1 cellular context compared by ENCODE assay signal in the genomic region with DNA sequence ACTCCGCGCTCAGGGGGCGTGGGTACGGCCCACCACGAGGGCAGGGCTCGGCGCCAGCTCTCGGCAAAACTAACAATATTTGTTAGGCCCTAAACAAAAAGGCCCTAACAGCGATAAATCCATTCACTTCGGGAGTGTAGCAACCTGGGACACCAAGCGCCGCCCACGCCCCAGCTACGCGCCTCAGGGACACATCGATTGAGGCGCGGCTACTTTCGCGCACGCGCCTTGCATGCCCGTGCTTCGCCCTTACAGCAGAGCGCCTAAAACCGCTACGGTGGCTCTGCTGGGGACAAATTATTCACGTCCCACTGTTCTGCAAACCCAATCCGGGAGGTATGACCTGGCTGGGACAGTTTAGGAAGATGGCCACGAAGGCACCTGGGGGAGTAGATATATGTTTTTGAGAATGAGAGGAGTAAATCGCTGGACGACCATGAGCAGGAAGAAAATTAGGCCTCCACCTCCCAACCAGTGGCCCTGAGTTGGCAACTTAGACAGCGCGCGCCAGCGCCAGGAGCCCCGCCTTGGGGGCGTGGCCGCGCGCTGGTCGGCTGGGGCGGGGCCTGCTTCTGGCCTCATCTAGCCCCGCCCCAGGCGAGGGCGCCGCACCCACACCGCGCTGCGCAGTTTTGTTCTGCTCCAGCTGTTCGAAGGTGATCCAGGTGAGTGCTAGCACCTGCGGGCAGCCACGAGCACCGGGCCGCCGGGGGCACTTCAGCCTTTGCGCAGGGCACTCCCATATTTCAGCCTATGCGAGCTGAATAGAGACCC.
TF ChIP-seq lines count a peak whose summit lies in the region.

A gene (plus strand): TSS at position 606 of the 774 bp plus-strand sequence. CDS start 18,614 bp downstream, outside the sequence.

TF ChIP-seq in HEK293, 187 proteins besides CTCF, POLR2A, EP300 and RAD21 (continued from another document and continues in another):
- TF ChIP-seq, protein P1, sequence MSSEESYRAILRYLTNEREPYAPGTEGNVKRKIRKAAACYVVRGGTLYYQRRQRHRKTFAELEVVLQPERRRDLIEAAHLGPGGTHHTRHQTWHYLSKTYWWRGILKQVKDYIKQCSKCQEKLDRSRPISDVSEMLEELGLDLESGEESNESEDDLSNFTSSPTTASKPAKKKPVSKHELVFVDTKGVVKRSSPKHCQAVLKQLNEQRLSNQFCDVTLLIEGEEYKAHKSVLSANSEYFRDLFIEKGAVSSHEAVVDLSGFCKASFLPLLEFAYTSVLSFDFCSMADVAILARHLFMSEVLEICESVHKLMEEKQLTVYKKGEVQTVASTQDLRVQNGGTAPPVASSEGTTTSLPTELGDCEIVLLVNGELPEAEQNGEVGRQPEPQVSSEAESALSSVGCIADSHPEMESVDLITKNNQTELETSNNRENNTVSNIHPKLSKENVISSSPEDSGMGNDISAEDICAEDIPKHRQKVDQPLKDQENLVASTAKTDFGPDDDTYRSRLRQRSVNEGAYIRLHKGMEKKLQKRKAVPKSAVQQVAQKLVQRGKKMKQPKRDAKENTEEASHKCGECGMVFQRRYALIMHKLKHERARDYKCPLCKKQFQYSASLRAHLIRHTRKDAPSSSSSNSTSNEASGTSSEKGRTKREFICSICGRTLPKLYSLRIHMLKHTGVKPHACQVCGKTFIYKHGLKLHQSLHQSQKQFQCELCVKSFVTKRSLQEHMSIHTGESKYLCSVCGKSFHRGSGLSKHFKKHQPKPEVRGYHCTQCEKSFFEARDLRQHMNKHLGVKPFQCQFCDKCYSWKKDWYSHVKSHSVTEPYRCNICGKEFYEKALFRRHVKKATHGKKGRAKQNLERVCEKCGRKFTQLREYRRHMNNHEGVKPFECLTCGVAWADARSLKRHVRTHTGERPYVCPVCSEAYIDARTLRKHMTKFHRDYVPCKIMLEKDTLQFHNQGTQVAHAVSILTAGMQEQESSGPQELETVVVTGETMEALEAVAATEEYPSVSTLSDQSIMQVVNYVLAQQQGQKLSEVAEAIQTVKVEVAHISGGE (tag by site-specific recombination; conservative IDR thresholded peaks at IDR 0.05; ENCODE audit: low read depth): peak; percentile 55
- TF ChIP-seq IKZF3 (tag by site-specific recombination; IDR thresholded peaks at IDR 0.05) (no peak), ZFHX2 (tag by site-specific recombination; conservative IDR thresholded peaks at IDR 0.05) (peak; percentile 81), GLIS2 (tag by site-specific recombination; IDR thresholded peaks at IDR 0.05) (peak; percentile 74), ZBTB48 (tag by site-specific recombination; IDR thresholded peaks at IDR 0.05) (peak; percentile 69; the same call in 1 of the 2 replicates), ZIC2 (tag by site-specific recombination; IDR thresholded peaks at IDR 0.05) (no peak), ZNF157 (tag by site-specific recombination; IDR thresholded peaks at IDR 0.05) (no peak), KLF16 (tag by site-specific recombination; IDR thresholded peaks at IDR 0.05) (peak; percentile 52; the same call in 1 of the 2 replicates), ZBTB8A (tag by site-specific recombination; IDR thresholded peaks at IDR 0.05) (peak; percentile 85), ZNF660 (tag by site-specific recombination; IDR thresholded peaks at IDR 0.05) (peak; percentile 43; the same call in 1 of the 2 replicates), ZNF600 (tag by site-specific recombination; IDR thresholded peaks at IDR 0.05) (peak; percentile 97), HOXC10 (CRISPR knock-in tag; IDR thresholded peaks at IDR 0.05) (0 out of 2 replicates have a peak, but pooled peaks have one; percentile 50), YY1 (tag by site-specific recombination; IDR thresholded peaks at IDR 0.05) (0 out of 2 replicates have a peak, but pooled peaks have one; percentile 23), ZNF394 (tag by site-specific recombination; IDR thresholded peaks at IDR 0.05; ENCODE audit: borderline replicate concordance) (peak; percentile 60; the same call in 1 of the 2 replicates), ZNF768 (tag by site-specific recombination; IDR thresholded peaks at IDR 0.05) (no peak), OVOL3 (tag by site-specific recombination; IDR thresholded peaks at IDR 0.05) (peak; percentile 65; the same call in 1 of the 2 replicates), ZXDB (tag by site-specific recombination; IDR thresholded peaks at IDR 0.05) (peak; percentile 94), ZNF837 (tag by site-specific recombination; IDR thresholded peaks at IDR 0.05) (no peak), ZBTB20 (tag by site-specific recombination; IDR thresholded peaks at IDR 0.05) (0 out of 2 replicates have a peak, but pooled peaks have one; percentile 20), ZEB2 (tag by site-specific recombination; IDR thresholded peaks at IDR 0.05) (peak; percentile 94), ZNF223 (tag by site-specific recombination; IDR thresholded peaks at IDR 0.05) (peak; percentile 92)
- TF ChIP-seq, protein P2, sequence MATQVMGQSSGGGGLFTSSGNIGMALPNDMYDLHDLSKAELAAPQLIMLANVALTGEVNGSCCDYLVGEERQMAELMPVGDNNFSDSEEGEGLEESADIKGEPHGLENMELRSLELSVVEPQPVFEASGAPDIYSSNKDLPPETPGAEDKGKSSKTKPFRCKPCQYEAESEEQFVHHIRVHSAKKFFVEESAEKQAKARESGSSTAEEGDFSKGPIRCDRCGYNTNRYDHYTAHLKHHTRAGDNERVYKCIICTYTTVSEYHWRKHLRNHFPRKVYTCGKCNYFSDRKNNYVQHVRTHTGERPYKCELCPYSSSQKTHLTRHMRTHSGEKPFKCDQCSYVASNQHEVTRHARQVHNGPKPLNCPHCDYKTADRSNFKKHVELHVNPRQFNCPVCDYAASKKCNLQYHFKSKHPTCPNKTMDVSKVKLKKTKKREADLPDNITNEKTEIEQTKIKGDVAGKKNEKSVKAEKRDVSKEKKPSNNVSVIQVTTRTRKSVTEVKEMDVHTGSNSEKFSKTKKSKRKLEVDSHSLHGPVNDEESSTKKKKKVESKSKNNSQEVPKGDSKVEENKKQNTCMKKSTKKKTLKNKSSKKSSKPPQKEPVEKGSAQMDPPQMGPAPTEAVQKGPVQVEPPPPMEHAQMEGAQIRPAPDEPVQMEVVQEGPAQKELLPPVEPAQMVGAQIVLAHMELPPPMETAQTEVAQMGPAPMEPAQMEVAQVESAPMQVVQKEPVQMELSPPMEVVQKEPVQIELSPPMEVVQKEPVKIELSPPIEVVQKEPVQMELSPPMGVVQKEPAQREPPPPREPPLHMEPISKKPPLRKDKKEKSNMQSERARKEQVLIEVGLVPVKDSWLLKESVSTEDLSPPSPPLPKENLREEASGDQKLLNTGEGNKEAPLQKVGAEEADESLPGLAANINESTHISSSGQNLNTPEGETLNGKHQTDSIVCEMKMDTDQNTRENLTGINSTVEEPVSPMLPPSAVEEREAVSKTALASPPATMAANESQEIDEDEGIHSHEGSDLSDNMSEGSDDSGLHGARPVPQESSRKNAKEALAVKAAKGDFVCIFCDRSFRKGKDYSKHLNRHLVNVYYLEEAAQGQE (tag by site-specific recombination; IDR thresholded peaks at IDR 0.05): no peak
- TF ChIP-seq, protein P3, sequence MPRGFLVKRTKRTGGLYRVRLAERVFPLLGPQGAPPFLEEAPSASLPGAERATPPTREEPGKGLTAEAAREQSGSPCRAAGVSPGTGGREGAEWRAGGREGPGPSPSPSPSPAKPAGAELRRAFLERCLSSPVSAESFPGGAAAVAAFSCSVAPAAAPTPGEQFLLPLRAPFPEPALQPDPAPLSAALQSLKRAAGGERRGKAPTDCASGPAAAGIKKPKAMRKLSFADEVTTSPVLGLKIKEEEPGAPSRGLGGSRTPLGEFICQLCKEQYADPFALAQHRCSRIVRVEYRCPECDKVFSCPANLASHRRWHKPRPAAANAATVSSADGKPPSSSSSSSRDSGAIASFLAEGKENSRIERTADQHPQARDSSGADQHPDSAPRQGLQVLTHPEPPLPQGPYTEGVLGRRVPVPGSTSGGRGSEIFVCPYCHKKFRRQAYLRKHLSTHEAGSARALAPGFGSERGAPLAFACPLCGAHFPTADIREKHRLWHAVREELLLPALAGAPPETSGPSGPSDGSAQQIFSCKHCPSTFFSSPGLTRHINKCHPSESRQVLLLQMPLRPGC (tag by site-specific recombination; IDR thresholded peaks at IDR 0.05): peak; percentile 76
- TF ChIP-seq, protein P4, sequence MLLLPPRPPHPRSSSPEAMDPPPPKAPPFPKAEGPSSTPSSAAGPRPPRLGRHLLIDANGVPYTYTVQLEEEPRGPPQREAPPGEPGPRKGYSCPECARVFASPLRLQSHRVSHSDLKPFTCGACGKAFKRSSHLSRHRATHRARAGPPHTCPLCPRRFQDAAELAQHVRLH (tag by site-specific recombination; IDR thresholded peaks at IDR 0.05): peak; percentile 73
- TF ChIP-seq, protein P5, sequence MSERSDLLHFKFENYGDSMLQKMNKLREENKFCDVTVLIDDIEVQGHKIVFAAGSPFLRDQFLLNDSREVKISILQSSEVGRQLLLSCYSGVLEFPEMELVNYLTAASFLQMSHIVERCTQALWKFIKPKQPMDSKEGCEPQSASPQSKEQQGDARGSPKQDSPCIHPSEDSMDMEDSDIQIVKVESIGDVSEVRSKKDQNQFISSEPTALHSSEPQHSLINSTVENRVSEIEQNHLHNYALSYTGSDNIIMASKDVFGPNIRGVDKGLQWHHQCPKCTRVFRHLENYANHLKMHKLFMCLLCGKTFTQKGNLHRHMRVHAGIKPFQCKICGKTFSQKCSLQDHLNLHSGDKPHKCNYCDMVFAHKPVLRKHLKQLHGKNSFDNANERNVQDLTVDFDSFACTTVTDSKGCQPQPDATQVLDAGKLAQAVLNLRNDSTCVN (tag by site-specific recombination; optimal IDR thresholded peaks at IDR 0.05): peak; percentile 97
- TF ChIP-seq, protein P6, sequence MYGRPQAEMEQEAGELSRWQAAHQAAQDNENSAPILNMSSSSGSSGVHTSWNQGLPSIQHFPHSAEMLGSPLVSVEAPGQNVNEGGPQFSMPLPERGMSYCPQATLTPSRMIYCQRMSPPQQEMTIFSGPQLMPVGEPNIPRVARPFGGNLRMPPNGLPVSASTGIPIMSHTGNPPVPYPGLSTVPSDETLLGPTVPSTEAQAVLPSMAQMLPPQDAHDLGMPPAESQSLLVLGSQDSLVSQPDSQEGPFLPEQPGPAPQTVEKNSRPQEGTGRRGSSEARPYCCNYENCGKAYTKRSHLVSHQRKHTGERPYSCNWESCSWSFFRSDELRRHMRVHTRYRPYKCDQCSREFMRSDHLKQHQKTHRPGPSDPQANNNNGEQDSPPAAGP (tag by site-specific recombination; IDR thresholded peaks at IDR 0.05): peak; percentile 17; the same call in 1 of the 2 replicates
- TF ChIP-seq, protein P7, sequence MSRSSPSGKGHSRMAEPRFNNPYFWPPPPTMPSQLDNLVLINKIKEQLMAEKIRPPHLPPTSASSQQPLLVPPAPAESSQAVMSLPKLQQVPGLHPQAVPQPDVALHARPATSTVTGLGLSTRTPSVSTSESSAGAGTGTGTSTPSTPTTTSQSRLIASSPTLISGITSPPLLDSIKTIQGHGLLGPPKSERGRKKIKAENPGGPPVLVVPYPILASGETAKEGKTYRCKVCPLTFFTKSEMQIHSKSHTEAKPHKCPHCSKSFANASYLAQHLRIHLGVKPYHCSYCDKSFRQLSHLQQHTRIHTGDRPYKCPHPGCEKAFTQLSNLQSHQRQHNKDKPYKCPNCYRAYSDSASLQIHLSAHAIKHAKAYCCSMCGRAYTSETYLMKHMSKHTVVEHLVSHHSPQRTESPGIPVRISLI (tag by site-specific recombination; IDR thresholded peaks at IDR 0.05): peak; percentile 85
- TF ChIP-seq, protein P8, sequence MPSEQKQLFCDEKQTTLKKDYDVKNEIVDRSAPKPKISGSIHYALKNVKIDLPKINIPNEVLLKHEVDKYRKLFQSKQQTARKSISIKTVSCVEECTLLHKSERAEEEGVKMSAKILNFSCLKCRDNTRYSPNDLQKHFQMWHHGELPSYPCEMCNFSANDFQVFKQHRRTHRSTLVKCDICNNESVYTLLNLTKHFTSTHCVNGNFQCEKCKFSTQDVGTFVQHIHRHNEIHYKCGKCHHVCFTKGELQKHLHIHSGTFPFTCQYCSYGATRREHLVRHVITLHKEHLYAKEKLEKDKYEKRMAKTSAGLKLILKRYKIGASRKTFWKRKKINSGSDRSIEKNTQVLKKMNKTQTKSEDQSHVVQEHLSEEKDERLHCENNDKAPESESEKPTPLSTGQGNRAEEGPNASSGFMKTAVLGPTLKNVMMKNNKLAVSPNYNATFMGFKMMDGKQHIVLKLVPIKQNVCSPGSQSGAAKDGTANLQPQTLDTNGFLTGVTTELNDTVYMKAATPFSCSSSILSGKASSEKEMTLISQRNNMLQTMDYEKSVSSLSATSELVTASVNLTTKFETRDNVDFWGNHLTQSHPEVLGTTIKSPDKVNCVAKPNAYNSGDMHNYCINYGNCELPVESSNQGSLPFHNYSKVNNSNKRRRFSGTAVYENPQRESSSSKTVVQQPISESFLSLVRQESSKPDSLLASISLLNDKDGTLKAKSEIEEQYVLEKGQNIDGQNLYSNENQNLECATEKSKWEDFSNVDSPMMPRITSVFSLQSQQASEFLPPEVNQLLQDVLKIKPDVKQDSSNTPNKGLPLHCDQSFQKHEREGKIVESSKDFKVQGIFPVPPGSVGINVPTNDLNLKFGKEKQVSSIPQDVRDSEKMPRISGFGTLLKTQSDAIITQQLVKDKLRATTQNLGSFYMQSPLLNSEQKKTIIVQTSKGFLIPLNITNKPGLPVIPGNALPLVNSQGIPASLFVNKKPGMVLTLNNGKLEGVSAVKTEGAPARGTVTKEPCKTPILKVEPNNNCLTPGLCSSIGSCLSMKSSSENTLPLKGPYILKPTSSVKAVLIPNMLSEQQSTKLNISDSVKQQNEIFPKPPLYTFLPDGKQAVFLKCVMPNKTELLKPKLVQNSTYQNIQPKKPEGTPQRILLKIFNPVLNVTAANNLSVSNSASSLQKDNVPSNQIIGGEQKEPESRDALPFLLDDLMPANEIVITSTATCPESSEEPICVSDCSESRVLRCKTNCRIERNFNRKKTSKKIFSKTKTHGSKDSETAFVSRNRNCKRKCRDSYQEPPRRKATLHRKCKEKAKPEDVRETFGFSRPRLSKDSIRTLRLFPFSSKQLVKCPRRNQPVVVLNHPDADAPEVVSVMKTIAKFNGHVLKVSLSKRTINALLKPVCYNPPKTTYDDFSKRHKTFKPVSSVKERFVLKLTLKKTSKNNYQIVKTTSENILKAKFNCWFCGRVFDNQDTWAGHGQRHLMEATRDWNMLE (tag by site-specific recombination; conservative IDR thresholded peaks at IDR 0.05; ENCODE audit: low read depth): peak; percentile 45; the same call in 1 of the 2 replicates
- TF ChIP-seq, protein P9, sequence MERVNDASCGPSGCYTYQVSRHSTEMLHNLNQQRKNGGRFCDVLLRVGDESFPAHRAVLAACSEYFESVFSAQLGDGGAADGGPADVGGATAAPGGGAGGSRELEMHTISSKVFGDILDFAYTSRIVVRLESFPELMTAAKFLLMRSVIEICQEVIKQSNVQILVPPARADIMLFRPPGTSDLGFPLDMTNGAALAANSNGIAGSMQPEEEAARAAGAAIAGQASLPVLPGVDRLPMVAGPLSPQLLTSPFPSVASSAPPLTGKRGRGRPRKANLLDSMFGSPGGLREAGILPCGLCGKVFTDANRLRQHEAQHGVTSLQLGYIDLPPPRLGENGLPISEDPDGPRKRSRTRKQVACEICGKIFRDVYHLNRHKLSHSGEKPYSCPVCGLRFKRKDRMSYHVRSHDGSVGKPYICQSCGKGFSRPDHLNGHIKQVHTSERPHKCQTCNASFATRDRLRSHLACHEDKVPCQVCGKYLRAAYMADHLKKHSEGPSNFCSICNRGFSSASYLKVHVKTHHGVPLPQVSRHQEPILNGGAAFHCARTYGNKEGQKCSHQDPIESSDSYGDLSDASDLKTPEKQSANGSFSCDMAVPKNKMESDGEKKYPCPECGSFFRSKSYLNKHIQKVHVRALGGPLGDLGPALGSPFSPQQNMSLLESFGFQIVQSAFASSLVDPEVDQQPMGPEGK (tag by site-specific recombination; IDR thresholded peaks at IDR 0.05): peak; percentile 57; the same call in 1 of the 2 replicates
